Comparison of ENCODE assay signal across 1 cellular context in genomic region chr3:129605593-129606521, GRCh38.
A peak's percentile ranks its signal among the peaks of the same experiment; 100 is the strongest.
TF ChIP-seq lines count a peak whose summit lies in the region.

No MANE protein-coding gene starts in this region.

TF ChIP-seq in HepG2, 621 proteins besides CTCF, POLR2A, EP300 and RAD21 (continued from another document and continues in another):
- TF ChIP-seq ZNF407 (CRISPR knock-in tag; IDR thresholded peaks at IDR 0.05; ENCODE audit: not compliant biosample characterization) (peak; percentile 62), ZNF572 (CRISPR knock-in tag; IDR thresholded peaks at IDR 0.05) (no peak), ZNF615 (CRISPR knock-in tag; IDR thresholded peaks at IDR 0.05; ENCODE audit: borderline replicate concordance) (no peak), YEATS4 (CRISPR knock-in tag; IDR thresholded peaks at IDR 0.05; ENCODE audit: borderline replicate concordance) (no peak; the same call in 1 of the 2 replicates), ZNF276 (CRISPR knock-in tag; IDR thresholded peaks at IDR 0.05; ENCODE audit: low read depth) (0 out of 2 replicates have a peak, but pooled peaks have one; percentile 4), TEAD3 (CRISPR knock-in tag; optimal IDR thresholded peaks at IDR 0.05; ENCODE audit: borderline replicate concordance) (peak; percentile 17), REPIN1 (CRISPR knock-in tag; IDR thresholded peaks at IDR 0.05; ENCODE audit: borderline replicate concordance, low read depth) (peak; percentile 37; the same call in 1 of the 2 replicates), ZNF564 (CRISPR knock-in tag; IDR thresholded peaks at IDR 0.05) (peak; percentile 41; the same call in 1 of the 2 replicates), LCORL (IDR thresholded peaks at IDR 0.05) (no peak), LCORL (CRISPR knock-in tag; IDR thresholded peaks at IDR 0.05) (peak; percentile 44; the same call in 1 of the 2 replicates), NKX3-1 (CRISPR knock-in tag; IDR thresholded peaks at IDR 0.05) (peak; percentile 75; the same call in 1 of the 2 replicates), ZNF761 (CRISPR knock-in tag; conservative IDR thresholded peaks at IDR 0.05) (no peak), ZNF891 (CRISPR knock-in tag; IDR thresholded peaks at IDR 0.05) (peak; percentile 66; the same call in 1 of the 2 replicates), CBFB (CRISPR knock-in tag; IDR thresholded peaks at IDR 0.05) (peak; percentile 16; the same call in 1 of the 2 replicates), MATR3 (CRISPR knock-in tag; IDR thresholded peaks at IDR 0.05) (no peak), SALL2 (CRISPR knock-in tag; IDR thresholded peaks at IDR 0.05) (peak; percentile 7; the same call in 1 of the 2 replicates), KLF16 (CRISPR knock-in tag; IDR thresholded peaks at IDR 0.05) (peak in 1 of 2 experiments; percentile 8; a peak in 1 of 4 replicates), ZNF552 (CRISPR knock-in tag; IDR thresholded peaks at IDR 0.05; ENCODE audit: borderline replicate concordance) (peak; percentile 58; the same call in 1 of the 2 replicates), HMGXB4 (CRISPR knock-in tag; IDR thresholded peaks at IDR 0.05; ENCODE audit: borderline replicate concordance in 1 of 2, low read depth in 1 of 2) (peak; percentile 47 to 66; a peak in 2 of 4 replicates), MZF1 (CRISPR knock-in tag; IDR thresholded peaks at IDR 0.05; ENCODE audit: borderline replicate concordance) (no peak), LBX2 (CRISPR knock-in tag; IDR thresholded peaks at IDR 0.05; ENCODE audit: borderline replicate concordance) (no peak), TFAP4 (IDR thresholded peaks at IDR 0.05; ENCODE audit: borderline replicate concordance, low read depth) (peak; percentile 13; the same call in 1 of the 2 replicates), CREB1 (IDR thresholded peaks at IDR 0.05) (no peak), CREB1 (CRISPR knock-in tag; IDR thresholded peaks at IDR 0.05) (no peak), ESRRA (CRISPR knock-in tag; IDR thresholded peaks at IDR 0.05; ENCODE audit: low read depth) (no peak), NR1H2 (CRISPR knock-in tag; IDR thresholded peaks at IDR 0.05; ENCODE audit: borderline replicate concordance, low read depth) (0 out of 2 replicates have a peak, but pooled peaks have one; percentile 62), TERF1 (CRISPR knock-in tag; IDR thresholded peaks at IDR 0.05) (0 out of 2 replicates have a peak, but pooled peaks have one; percentile 40), ZNF329 (CRISPR knock-in tag; IDR thresholded peaks at IDR 0.05; ENCODE audit: low read depth) (peak; percentile 22; the same call in 1 of the 2 replicates), ZNF17 (CRISPR knock-in tag; IDR thresholded peaks at IDR 0.05) (no peak), GATA4 (IDR thresholded peaks at IDR 0.05; ENCODE audit: borderline replicate concordance, low read depth) (no peak), GABPB1 (CRISPR knock-in tag; IDR thresholded peaks at IDR 0.05) (0 out of 2 replicates have a peak, but pooled peaks have one; percentile 35), SOX13 (IDR thresholded peaks at IDR 0.05) (no peak), SOX13 (CRISPR knock-in tag; conservative IDR thresholded peaks at IDR 0.05 in 1 of 2, IDR thresholded peaks at IDR 0.05 in 1 of 2) (no peak), ATF7-NPFF (CRISPR knock-in tag; IDR thresholded peaks at IDR 0.05; ENCODE audit: low read depth) (peak; percentile 70; the same call in 1 of the 2 replicates), ETV6 (CRISPR knock-in tag; conservative IDR thresholded peaks at IDR 0.05) (no peak)
- TF ChIP-seq, protein P1, sequence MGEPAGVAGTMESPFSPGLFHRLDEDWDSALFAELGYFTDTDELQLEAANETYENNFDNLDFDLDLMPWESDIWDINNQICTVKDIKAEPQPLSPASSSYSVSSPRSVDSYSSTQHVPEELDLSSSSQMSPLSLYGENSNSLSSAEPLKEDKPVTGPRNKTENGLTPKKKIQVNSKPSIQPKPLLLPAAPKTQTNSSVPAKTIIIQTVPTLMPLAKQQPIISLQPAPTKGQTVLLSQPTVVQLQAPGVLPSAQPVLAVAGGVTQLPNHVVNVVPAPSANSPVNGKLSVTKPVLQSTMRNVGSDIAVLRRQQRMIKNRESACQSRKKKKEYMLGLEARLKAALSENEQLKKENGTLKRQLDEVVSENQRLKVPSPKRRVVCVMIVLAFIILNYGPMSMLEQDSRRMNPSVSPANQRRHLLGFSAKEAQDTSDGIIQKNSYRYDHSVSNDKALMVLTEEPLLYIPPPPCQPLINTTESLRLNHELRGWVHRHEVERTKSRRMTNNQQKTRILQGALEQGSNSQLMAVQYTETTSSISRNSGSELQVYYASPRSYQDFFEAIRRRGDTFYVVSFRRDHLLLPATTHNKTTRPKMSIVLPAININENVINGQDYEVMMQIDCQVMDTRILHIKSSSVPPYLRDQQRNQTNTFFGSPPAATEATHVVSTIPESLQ (CRISPR knock-in tag; conservative IDR thresholded peaks at IDR 0.05) = no peak
- TF ChIP-seq, protein P2, sequence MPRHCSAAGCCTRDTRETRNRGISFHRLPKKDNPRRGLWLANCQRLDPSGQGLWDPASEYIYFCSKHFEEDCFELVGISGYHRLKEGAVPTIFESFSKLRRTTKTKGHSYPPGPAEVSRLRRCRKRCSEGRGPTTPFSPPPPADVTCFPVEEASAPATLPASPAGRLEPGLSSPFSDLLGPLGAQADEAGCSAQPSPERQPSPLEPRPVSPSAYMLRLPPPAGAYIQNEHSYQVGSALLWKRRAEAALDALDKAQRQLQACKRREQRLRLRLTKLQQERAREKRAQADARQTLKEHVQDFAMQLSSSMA (CRISPR knock-in tag; IDR thresholded peaks at IDR 0.05) = no peak
- TF ChIP-seq, protein P3, sequence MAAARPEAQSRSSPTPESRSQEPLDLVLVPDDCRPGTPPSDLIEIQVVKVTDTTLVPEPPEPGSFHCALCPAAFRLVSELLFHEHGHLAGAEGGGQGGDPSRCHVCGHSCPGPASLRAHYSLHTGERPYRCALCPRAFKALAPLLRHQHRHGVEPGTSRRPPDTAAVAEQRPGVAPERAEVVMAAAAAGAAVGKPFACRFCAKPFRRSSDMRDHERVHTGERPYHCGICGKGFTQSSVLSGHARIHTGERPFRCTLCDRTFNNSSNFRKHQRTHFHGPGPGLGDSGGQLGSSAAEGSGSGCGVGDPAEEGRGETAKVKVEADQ (CRISPR knock-in tag; IDR thresholded peaks at IDR 0.05; ENCODE audit: borderline replicate concordance) = peak; percentile 81; the same call in 1 of the 2 replicates
- TF ChIP-seq, protein P4, sequence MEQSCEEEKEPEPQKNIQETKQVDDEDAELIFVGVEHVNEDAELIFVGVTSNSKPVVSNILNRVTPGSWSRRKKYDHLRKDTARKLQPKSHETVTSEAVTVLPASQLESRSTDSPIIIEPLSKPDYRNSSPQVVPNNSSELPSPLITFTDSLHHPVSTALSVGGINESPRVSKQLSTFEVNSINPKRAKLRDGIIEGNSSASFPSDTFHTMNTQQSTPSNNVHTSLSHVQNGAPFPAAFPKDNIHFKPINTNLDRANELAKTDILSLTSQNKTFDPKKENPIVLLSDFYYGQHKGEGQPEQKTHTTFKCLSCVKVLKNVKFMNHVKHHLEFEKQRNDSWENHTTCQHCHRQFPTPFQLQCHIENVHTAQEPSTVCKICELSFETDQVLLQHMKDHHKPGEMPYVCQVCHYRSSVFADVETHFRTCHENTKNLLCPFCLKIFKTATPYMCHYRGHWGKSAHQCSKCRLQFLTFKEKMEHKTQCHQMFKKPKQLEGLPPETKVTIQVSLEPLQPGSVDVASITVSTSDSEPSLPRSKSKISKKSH (CRISPR knock-in tag; IDR thresholded peaks at IDR 0.05; ENCODE audit: borderline replicate concordance) = peak; percentile 42; the same call in 1 of the 2 replicates
